28 cellular contexts compared by ENCODE assay signal in the genomic region with DNA sequence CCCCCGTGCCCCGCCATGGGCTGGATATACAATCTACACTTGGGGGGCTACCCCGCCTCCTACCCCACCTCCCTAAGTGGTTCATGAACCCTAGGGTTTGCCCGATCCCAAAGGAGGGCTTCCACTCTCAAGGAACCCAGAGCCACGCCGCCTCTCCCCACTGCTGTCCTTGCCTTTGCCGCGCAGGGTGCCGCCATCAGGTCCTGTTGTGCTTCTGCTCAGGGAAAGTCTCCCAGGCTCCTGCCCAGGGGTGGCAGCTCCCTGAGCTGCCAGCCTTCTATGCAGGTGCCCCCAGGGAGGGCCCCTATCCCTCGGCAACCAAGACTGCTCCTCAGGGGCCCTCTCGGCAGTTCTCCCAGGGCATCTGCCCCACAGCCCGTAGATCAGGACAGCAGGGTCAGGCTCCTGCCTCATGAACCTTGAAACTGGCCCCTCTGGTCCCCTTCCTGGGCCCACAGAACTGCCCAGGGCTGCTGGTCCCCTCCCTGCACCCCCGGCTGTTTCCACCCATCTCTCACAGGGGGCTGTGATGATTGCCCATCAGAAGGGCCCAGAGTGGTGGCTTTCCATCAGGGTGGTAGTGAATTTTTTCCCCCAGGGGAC.
"Had no signal": no experiment of that assay in that cellular context is flagged by ENCODE, and none has a peak within 500 bp of the region (broad histone marks: within the 10 kb centered on the region; RNA-seq: fewer than 3 reads in every experiment).

No MANE protein-coding gene starts in this region.

- H3K27ac ChIP-seq: KMS-11, RWPE1, VCaP had no signal

- ATAC-seq: activated CD8-positive, alpha-beta T cell treated with anti-CD3 and anti-CD28 coated beads, Interleukin-2, amount 10 ng/mL, durations not matched to agents 7 days and 5 days; PC-3; Right ventricle myocardium inferior; SK-N-SH treated with all-trans-retinoic acid at 6 μM for 48 hours; T-cell; T-helper 17 cell had no signal

- H3K9ac ChIP-seq: KMS-11 had no signal

- H3K9me3 Mint-ChIP-seq: activated naive CD4-positive, alpha-beta T cell treated with anti-CD3 and anti-CD28 coated beads, Interleukin-2, amount 50 U/mL, for 24 hours; activated T-cell treated with anti-CD3 and anti-CD28 coated beads, Interleukin-2, amount 50 U/mL, for 24 hours; activated T-helper 2 cell treated with anti-CD3 and anti-CD28 coated beads, Interferon-gamma antibody, Interleukin-2, Interleukin-4, amounts not matched to agents 10 μg/mL and 5 μg/mL and 100 μg/mL, durations not matched to agents 14 hours and 24 hours and 36 hours; brain; T-cell had no signal

- H3K36me3 Mint-ChIP-seq: activated naive CD4-positive, alpha-beta T cell treated with anti-CD3 and anti-CD28 coated beads, Interleukin-2, amount 50 U/mL, for 24 hours; brain; T-cell had no signal

- H3K4me1 Mint-ChIP-seq: activated naive CD4-positive, alpha-beta T cell treated with anti-CD3 and anti-CD28 coated beads, Interleukin-2, amount 50 U/mL, for 24 hours; T-cell had no signal

- H3K27ac Mint-ChIP-seq: activated CD8-positive, alpha-beta T cell treated with anti-CD3 and anti-CD28 coated beads, Interleukin-2, amount 10 ng/mL, durations not matched to agents 7 days and 5 days; activated naive CD4-positive, alpha-beta T cell treated with anti-CD3 and anti-CD28 coated beads, Interleukin-2, amount 50 U/mL, for 24 hours; activated T-cell treated with anti-CD3 and anti-CD28 coated beads, Interleukin-2, amount 50 U/mL, for 24 hours; activated T-helper 2 cell treated with anti-CD3 and anti-CD28 coated beads, Interferon-gamma antibody, Interleukin-2, Interleukin-4, amounts not matched to agents 10 μg/mL and 5 μg/mL and 100 μg/mL, durations not matched to agents 14 hours and 24 hours and 36 hours; brain; T-cell; T-helper 17 cell had no signal

- H3K4me2 ChIP-seq: KMS-11 had no signal

- H3K4me3 Mint-ChIP-seq: activated CD8-positive, alpha-beta T cell treated with anti-CD3 and anti-CD28 coated beads, Interleukin-2, amount 10 ng/mL, durations not matched to agents 7 days and 5 days; activated naive CD4-positive, alpha-beta T cell treated with anti-CD3 and anti-CD28 coated beads, Interleukin-2, amount 50 U/mL, for 24 hours; activated T-cell treated with anti-CD3 and anti-CD28 coated beads, Interleukin-2, amount 50 U/mL, for 24 hours; brain; T-cell; T-helper 17 cell had no signal

- DNase-seq: activated CD4-positive, alpha-beta T cell treated with anti-CD3 and anti-CD28 coated beads for 1 hour; activated CD4-positive, alpha-beta T cell treated with anti-CD3 and anti-CD28 coated beads for 48 hours; activated CD4-positive, CD25-positive, alpha-beta regulatory T cell; activated CD8-positive, alpha-beta T cell treated with anti-CD3 and anti-CD28 coated beads, Interleukin-2, amount 10 ng/mL, durations not matched to agents 7 days and 5 days; activated T-cell treated with anti-CD3 and anti-CD28 coated beads, Interleukin-2, amount 50 U/mL, for 24 hours; anterior cingulate cortex; MM.1S; MV-4-11; NCI-H1092; NCI-H1436 treated with DMSO at 0.1 percent for 48 hours; NCI-H1694 treated with DMSO at 0.1 percent for 48 hours; NCI-H2029; NCI-H510A; NCI-H526; NCI-H748 treated with DMSO at 0.1 percent for 48 hours; NK-92 treated with Interleukin-12 subunit alpha and Interleukin-12 subunit beta, amount 100 ng/mL, for 24 hours; PC-3; SIG-M5; T-helper 17 cell had no signal

- H3K27me3 Mint-ChIP-seq: activated naive CD4-positive, alpha-beta T cell treated with anti-CD3 and anti-CD28 coated beads, Interleukin-2, amount 50 U/mL, for 24 hours; brain had no signal
